In genomic region chr12:57372233-57372632, GRCh38 we compare ENCODE assay signal across 21 cellular contexts. TPM values are rescaled to one million over a fixed set of nuclear protein-coding genes. Genes with fewer than 3 reads are reported as not detected.
DNase-seq lines count a peak whose midpoint lies in the region; ATAC-seq and TF ChIP-seq lines count a peak whose summit lies in the region.
"Had no signal": no experiment of that assay in that cellular context is flagged by ENCODE, and none has a peak within 500 bp of the region (broad histone marks: within the 10 kb centered on the region; RNA-seq: fewer than 3 reads in every experiment).

No MANE protein-coding gene starts in this region.

- H3K4me3 ChIP-seq in brain microvascular endothelial cell (ENCODE audit: low read depth, low read length), result no peak overlapping the region
- no peak overlapping the region for H3K4me3 ChIP-seq in cardiac muscle cell
- H3K4me3 ChIP-seq: GM12878, neural progenitor cell, right lobe of liver, vagina had no signal

- peaks cover 10 to 27% (median 12%) of the 10 kb centered on the region in 4 donors for H3K4me1 Mint-ChIP-seq in naive thymus-derived CD8-positive, alpha-beta T cell
- no peaks in the 10 kb centered on the region for H3K4me1 Mint-ChIP-seq in endothelial cell (ENCODE audit: unreplicated experiment)
- H3K4me1 Mint-ChIP-seq: activated CD8-positive, alpha-beta memory T cell treated with anti-CD3 and anti-CD28 coated beads, Interleukin-2, amount 10 ng/mL, durations not matched to agents 7 days and 5 days; neural progenitor cell had no signal

- POLR2A ChIA-PET in naive thymus-derived CD8-positive, alpha-beta T cell (lab: Charles Lee), result no interaction called here

- TF ChIP-seq CTCF in brain microvascular endothelial cell (IDR thresholded peaks at IDR 0.05; ENCODE audit: low read depth, low read length, missing control alignments), result no peak
- no peak for TF ChIP-seq CTCF in cardiac muscle cell (IDR thresholded peaks at IDR 0.05; ENCODE audit: low read depth, low read length)
- TF ChIP-seq CTCF in endothelial cell (IDR thresholded peaks at IDR 0.05; ENCODE audit: unreplicated experiment), result no peak

- H3K4me3 Mint-ChIP-seq in naive thymus-derived CD8-positive, alpha-beta T cell, result no peak overlapping the region
- no peak overlapping the region for H3K4me3 Mint-ChIP-seq in endothelial cell (ENCODE audit: unreplicated experiment)
- H3K4me3 Mint-ChIP-seq: activated CD8-positive, alpha-beta memory T cell treated with anti-CD3 and anti-CD28 coated beads, Interleukin-2, amount 10 ng/mL, durations not matched to agents 7 days and 5 days; neural progenitor cell had no signal

- peak; percentile 68 for DNase-seq in EL
- peak; percentile 40 for DNase-seq in brain microvascular endothelial cell
- DNase-seq in cardiac muscle cell (ENCODE audit: low read depth in 1 of 2, low spot score in 1 of 2), result peak; percentile 51 to 60
- DNase-seq in retina, result peak; percentile 26
- DNase-seq in cerebellum (ENCODE audit: low spot score), result no peak
- no peak for DNase-seq in activated gamma-delta T cell treated with Interleukin-2 at 50 U/mL for 16 hours
- DNase-seq in naive thymus-derived CD8-positive, alpha-beta T cell, result no peak
- DNase-seq in endothelial cell (ENCODE audit: low spot score), result no peak
- DNase-seq: activated CD8-positive, alpha-beta memory T cell treated with anti-CD3 and anti-CD28 coated beads, Interleukin-2, amount 10 ng/mL, durations not matched to agents 7 days and 5 days; activated effector memory CD4-positive, alpha-beta T cell treated with Interleukin-2 at 50 U/mL for 16 hours; AML-193; amniotic stem cell; Calu3; mesenchymal stem cell; NCI-H2029; right lobe of liver; SHP77 had no signal

- no peaks in the 10 kb centered on the region for H3K9me3 ChIP-seq in cardiac muscle cell (ENCODE audit: low read depth)
- H3K9me3 ChIP-seq: right lobe of liver, vagina had no signal

- no peak overlapping the region for H3K27ac ChIP-seq in brain microvascular endothelial cell
- H3K27ac ChIP-seq in cardiac muscle cell, result peak overlapping the region; percentile 56
- H3K27ac ChIP-seq: neural progenitor cell, right lobe of liver, vagina had no signal

- in situ Hi-C loops in brain microvascular endothelial cell (cut with HindIII; ENCODE audit: low pct_ligation_motif_present, low sequenced_read_pairs), result no loop called here

- peaks cover 21% of the 10 kb centered on the region for H3K4me1 ChIP-seq in cardiac muscle cell (ENCODE audit: low read depth)
- H3K4me1 ChIP-seq: neural progenitor cell had no signal

- H3K36me3 ChIP-seq in brain microvascular endothelial cell (replicated peaks) (no peaks in the 10 kb centered on the region), cardiac muscle cell (no peaks in the 10 kb centered on the region)
- H3K36me3 ChIP-seq: neural progenitor cell, vagina had no signal

- H3K36me3 Mint-ChIP-seq in naive thymus-derived CD8-positive, alpha-beta T cell, result peaks cover 0 to 37% (median 14%) of the 10 kb centered on the region in 3 donors
- peaks cover 5% of the 10 kb centered on the region for H3K36me3 Mint-ChIP-seq in endothelial cell (ENCODE audit: low read depth, unreplicated experiment)

- no peak for ATAC-seq in naive thymus-derived CD8-positive, alpha-beta T cell
- ATAC-seq: activated CD4-positive, CD25-positive, alpha-beta regulatory T cell treated with anti-CD3 and anti-CD28 coated beads, Interleukin-2, amount 50 U/mL, for 24 hours; activated CD8-positive, alpha-beta memory T cell treated with anti-CD3 and anti-CD28 coated beads, Interleukin-2, amount 10 ng/mL, durations not matched to agents 7 days and 5 days; GM12878; right lobe of liver had no signal

- peaks cover 0 to 3% (median 0%) of the 10 kb centered on the region in 9 donors for H3K9me3 Mint-ChIP-seq in naive thymus-derived CD8-positive, alpha-beta T cell
- no peaks in the 10 kb centered on the region for H3K9me3 Mint-ChIP-seq in endothelial cell (ENCODE audit: unreplicated experiment)

- H3K27me3 ChIP-seq in brain microvascular endothelial cell (replicated peaks) (no peaks in the 10 kb centered on the region), cardiac muscle cell (no peaks in the 10 kb centered on the region)
- H3K27me3 ChIP-seq: neural progenitor cell, right lobe of liver, vagina had no signal

- H3K27ac Mint-ChIP-seq in naive thymus-derived CD8-positive, alpha-beta T cell, result no peak overlapping the region
- H3K27ac Mint-ChIP-seq in endothelial cell (ENCODE audit: unreplicated experiment), result no peak overlapping the region
- H3K27ac Mint-ChIP-seq: neural progenitor cell had no signal

- no peaks in the 10 kb centered on the region for H3K27me3 Mint-ChIP-seq in naive thymus-derived CD8-positive, alpha-beta T cell
- H3K27me3 Mint-ChIP-seq in endothelial cell (ENCODE audit: unreplicated experiment), result peaks cover 2% of the 10 kb centered on the region
- H3K27me3 Mint-ChIP-seq: activated CD8-positive, alpha-beta memory T cell treated with anti-CD3 and anti-CD28 coated beads, Interleukin-2, amount 10 ng/mL, durations not matched to agents 7 days and 5 days had no signal

RNA-seq across cellular contexts. Expression of gene R3HDM2, which starts 58.6 kb away (rescaled TPM):
- total RNA-seq in cardiac muscle cell (27.4 and 59.9 TPM in 2 replicates), cerebellum (35.0 TPM), endothelial cell (ENCODE audit: unreplicated experiment) (39.4 TPM)
- polyA plus RNA-seq in cardiac muscle cell, result 23.3 and 41.8 TPM in 2 replicates
- 100 to 1,000 TPM; 104 to 115 TPM for total RNA-seq in naive thymus-derived CD8-positive, alpha-beta T cell
- polyA plus RNA-seq in naive thymus-derived CD8-positive, alpha-beta T cell, result 10 to 100 TPM in 1 of 3 donors, 1 to 10 TPM in 2; 5.4 to 17.3 (median 7.4) TPM

Comparison
In these comparisons a context has a peak if more than half of its experiments do, and no peak if none do; other contexts are left out.
1. DNase-seq: peak in EL (single experiment), brain microvascular endothelial cell (single experiment), cardiac muscle cell (2 of 2) and retina (single experiment); none in cerebellum (single experiment), activated gamma-delta T cell treated with Interleukin-2 at 50 U/mL for 16 hours (single experiment), naive thymus-derived CD8-positive, alpha-beta T cell (0 of 10) and endothelial cell (single experiment).